In the genomic region with DNA sequence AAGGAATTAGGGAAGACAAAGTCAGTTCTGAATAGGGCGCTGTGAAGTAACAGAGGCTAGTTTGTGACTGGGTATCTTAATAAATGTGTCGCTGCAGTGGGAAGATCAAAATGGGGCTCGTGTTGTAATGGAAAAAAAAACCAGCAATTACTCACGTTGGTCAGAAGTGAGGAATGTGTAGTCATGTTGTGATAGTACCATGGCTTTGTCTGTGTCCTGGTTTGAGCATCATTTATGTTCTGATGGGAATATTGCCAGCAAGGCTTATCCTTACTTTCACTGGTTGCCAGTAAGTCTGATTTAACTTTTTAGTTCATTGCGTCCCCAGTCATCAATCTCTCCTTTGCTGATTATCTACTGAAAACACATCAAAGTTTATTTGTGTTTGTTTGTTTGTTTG, we compare ENCODE assay signal across 21 cellular contexts.
"Had no signal": no experiment of that assay in that cellular context is flagged by ENCODE, and none has a peak within 500 bp of the region (broad histone marks: within the 10 kb centered on the region; RNA-seq: fewer than 3 reads in every experiment).

No MANE protein-coding gene starts in this region.

- DNase-seq: effector CD4-positive, alpha-beta T cell; endodermal cell; foreskin melanocyte; head of caudate nucleus; hippocampal formation; kidney glomerular epithelial cell; mucosa of descending colon; naive thymus-derived CD8-positive, alpha-beta T cell; occipital lobe; pancreas; right cardiac atrium; stimulated activated CD4-positive, alpha-beta T cell treated with anti-CD3 and anti-CD28 coated beads, Interleukin-4, amount 100 ng/mL, for 1 hour; stimulated activated CD8-positive, alpha-beta memory T cell treated with anti-CD3 and anti-CD28 coated beads, Interleukin-4, amount 100 ng/mL, for 48 hours; stimulated activated naive CD8-positive, alpha-beta T cell treated with anti-CD3 and anti-CD28 coated beads, Interleukin-15, Interleukin-2, amounts not matched to agents 100 U/mL and 50 U/mL, for 24 hours; thyroid gland; upper lobe of left lung had no signal

- H3K4me3 Mint-ChIP-seq: endodermal cell; naive thymus-derived CD8-positive, alpha-beta T cell; neural crest cell; stimulated activated effector memory CD8-positive, alpha-beta T cell treated with anti-CD3 and anti-CD28 coated beads, Interleukin-12 subunit alpha, Interleukin-12 subunit beta, amount 100 ng/mL, for 72 hours had no signal

- H3K27me3 ChIP-seq: pancreas, suprapubic skin, thyroid gland, upper lobe of left lung had no signal

- ATAC-seq: mucosa of descending colon; naive thymus-derived CD8-positive, alpha-beta T cell; pancreas; right cardiac atrium; stimulated activated effector memory CD8-positive, alpha-beta T cell treated with anti-CD3 and anti-CD28 coated beads, Interleukin-12 subunit alpha, Interleukin-12 subunit beta, amount 100 ng/mL, for 72 hours; stimulated activated naive CD8-positive, alpha-beta T cell treated with anti-CD3 and anti-CD28 coated beads, Interleukin-15, Interleukin-2, amounts not matched to agents 100 U/mL and 50 U/mL, for 24 hours had no signal

- H3K9me3 Mint-ChIP-seq: endodermal cell; neural crest cell; stimulated activated effector memory CD8-positive, alpha-beta T cell treated with anti-CD3 and anti-CD28 coated beads, Interleukin-12 subunit alpha, Interleukin-12 subunit beta, amount 100 ng/mL, for 72 hours had no signal

- H3K27ac ChIP-seq: coronary artery, pancreas, suprapubic skin, thyroid gland, upper lobe of left lung had no signal

- H3K36me3 ChIP-seq: pancreas, suprapubic skin, thyroid gland, upper lobe of left lung had no signal

- H3K27ac Mint-ChIP-seq: endodermal cell; naive thymus-derived CD8-positive, alpha-beta T cell; progenitor cell of endocrine pancreas; stimulated activated effector memory CD8-positive, alpha-beta T cell treated with anti-CD3 and anti-CD28 coated beads, Interleukin-12 subunit alpha, Interleukin-12 subunit beta, amount 100 ng/mL, for 72 hours had no signal

- H3K4me1 ChIP-seq: pancreas, suprapubic skin, thyroid gland, upper lobe of left lung had no signal

- H3K27me3 Mint-ChIP-seq: progenitor cell of endocrine pancreas had no signal

- H3K9me3 ChIP-seq: mucosa of descending colon, pancreas, suprapubic skin, thyroid gland, upper lobe of left lung had no signal

- H3K36me3 Mint-ChIP-seq: naive thymus-derived CD8-positive, alpha-beta T cell; stimulated activated effector memory CD8-positive, alpha-beta T cell treated with anti-CD3 and anti-CD28 coated beads, Interleukin-12 subunit alpha, Interleukin-12 subunit beta, amount 100 ng/mL, for 72 hours had no signal

- H3K4me1 Mint-ChIP-seq: endodermal cell; naive thymus-derived CD8-positive, alpha-beta T cell; neural crest cell; stimulated activated effector memory CD8-positive, alpha-beta T cell treated with anti-CD3 and anti-CD28 coated beads, Interleukin-12 subunit alpha, Interleukin-12 subunit beta, amount 100 ng/mL, for 72 hours had no signal

- H3K4me3 ChIP-seq: coronary artery, mucosa of descending colon, pancreas, suprapubic skin, thyroid gland, upper lobe of left lung had no signal
